In genomic region chr5:30581198-30581925, GRCh38 we compare ENCODE assay signal across 29 cellular contexts.
DNase-seq lines count a peak whose midpoint lies in the region; ATAC-seq and TF ChIP-seq lines count a peak whose summit lies in the region.
"Had no signal": no experiment of that assay in that cellular context is flagged by ENCODE, and none has a peak within 500 bp of the region (broad histone marks: within the 10 kb centered on the region; RNA-seq: fewer than 3 reads in every experiment).

No MANE protein-coding gene starts in this region.

- WGBS in mesendoderm (ENCODE audit: extremely low coverage, insufficient coverage, low lambda C conversion rate) = 100% methylated on average over 2 of the region's 8 CpGs

- no peak overlapping the region for H3K4me2 ChIP-seq in mesendoderm (ENCODE audit: low read length)
- H3K4me2 ChIP-seq: BLaER1, hepatocyte had no signal

- H3K18ac ChIP-seq in mesendoderm (ENCODE audit: low read length) = no peak overlapping the region

- no peak overlapping the region for H3K4ac ChIP-seq in mesendoderm (ENCODE audit: low read depth, low read length)

- H3K36me3 ChIP-seq in brain microvascular endothelial cell (replicated peaks) = no peaks in the 10 kb centered on the region
- H3K36me3 ChIP-seq in mesendoderm (ENCODE audit: control insufficient read depth, insufficient read depth, low read length) = no peaks in the 10 kb centered on the region
- H3K36me3 ChIP-seq: BLaER1, breast epithelium, gastroesophageal sphincter, spleen, stomach, tibial artery had no signal

- no peak overlapping the region for H3K56ac ChIP-seq in mesendoderm (ENCODE audit: low read length)

- H3K79me1 ChIP-seq in mesendoderm (ENCODE audit: low read length) = no peaks in the 10 kb centered on the region

- H3K23ac ChIP-seq in mesendoderm (ENCODE audit: low read length) = no peak overlapping the region

- no peaks in the 10 kb centered on the region for H3K4me1 ChIP-seq in mesendoderm (ENCODE audit: control insufficient read depth, low read depth, low read length)
- H3K4me1 ChIP-seq: breast epithelium, gastroesophageal sphincter, parathyroid adenoma, spleen, stomach, tibial artery had no signal

- H2BK120ac ChIP-seq in mesendoderm (ENCODE audit: low read depth, low read length) = no peak overlapping the region

- no peaks in the 10 kb centered on the region for H3K79me2 ChIP-seq in mesendoderm (ENCODE audit: control insufficient read depth, insufficient read depth, low read length)
- H3K79me2 ChIP-seq: hepatocyte, parathyroid adenoma had no signal

- no peak for ATAC-seq in HG02870 (IDR thresholded peaks at IDR 0.05; ENCODE audit: unreplicated experiment)
- ATAC-seq: activated T-cell treated with anti-CD3 and anti-CD28 coated beads, Interleukin-2, amount 50 U/mL, for 72 hours; gastroesophageal sphincter; left cardiac atrium; right cardiac atrium had no signal

- no peak overlapping the region for H2BK15ac ChIP-seq in mesendoderm (replicated peaks; ENCODE audit: low read depth)

- H2AK5ac ChIP-seq in mesendoderm (ENCODE audit: low read length) = no peak overlapping the region

- DNase-seq in DMS53 treated with DMSO at 0.1 percent for 48 hours (lab: John Stamatoyannopoulos, UW; ENCODE audit: unreplicated experiment) = peak; percentile 29
- DNase-seq in HS-27A (ENCODE audit: low read depth) = peak; percentile 23
- DNase-seq in brain microvascular endothelial cell = peak; percentile 73
- peak; percentile 36 for DNase-seq in mesendoderm
- DNase-seq in HPDE6-E6E7 (ENCODE audit: extremely low spot score) = no peak
- DNase-seq in stimulated activated CD4-positive, alpha-beta T cell treated with anti-CD3 and anti-CD28 coated beads, Interleukin-4, amount 100 ng/mL, for 24 hours = no peak
- DNase-seq: activated CD4-positive, alpha-beta memory T cell treated with anti-CD3 and anti-CD28 coated beads for 36 hours; activated CD4-positive, alpha-beta T cell treated with anti-CD3 and anti-CD28 coated beads for 1 hour; activated naive CD4-positive, alpha-beta T cell; activated T-cell treated with anti-CD3 and anti-CD28 coated beads, Interleukin-2, amount 50 U/mL, for 72 hours; DMS79; left cardiac atrium; NCI-H1105 treated with DMSO at 0.1 percent for 48 hours; NCI-H187 treated with DMSO at 0.1 percent for 48 hours; NCI-H526 treated with DMSO at 0.1 percent for 48 hours; nephron progenitor cell; right cardiac atrium; SIG-M5; spleen; stimulated activated CD4-positive, alpha-beta T cell treated with anti-CD3 and anti-CD28 coated beads, Interleukin-2, amount 100 ng/mL, for 24 hours; stimulated activated CD8-positive, alpha-beta memory T cell treated with anti-CD3 and anti-CD28 coated beads, Interleukin-4, amount 100 ng/mL, for 48 hours; stomach; tibial artery had no signal

- TF ChIP-seq CTCF in brain microvascular endothelial cell (IDR thresholded peaks at IDR 0.05; ENCODE audit: low read depth, low read length, missing control alignments) = no peak

- H3K27me3 ChIP-seq in brain microvascular endothelial cell (replicated peaks) (no peaks in the 10 kb centered on the region), mesendoderm (ENCODE audit: insufficient read depth, low read length, poor library complexity) (no peaks in the 10 kb centered on the region)
- H3K27me3 ChIP-seq: BLaER1, breast epithelium, gastroesophageal sphincter, hepatocyte, spleen, stomach, tibial artery had no signal

- H3K4me3 ChIP-seq in brain microvascular endothelial cell (ENCODE audit: low read depth, low read length) (no peak overlapping the region), mesendoderm (ENCODE audit: low read length) (no peak overlapping the region)
- H3K4me3 ChIP-seq: BLaER1, breast epithelium, gastroesophageal sphincter, hepatocyte, spleen, stomach, tibial artery had no signal

- no peak overlapping the region for H4K5ac ChIP-seq in mesendoderm (ENCODE audit: low read length)

- in situ Hi-C loops in brain microvascular endothelial cell (cut with HindIII; ENCODE audit: low pct_ligation_motif_present, low sequenced_read_pairs) = no loop called here

- no peak overlapping the region for H3K9ac ChIP-seq in mesendoderm (ENCODE audit: low read length)
- H3K9ac ChIP-seq: BLaER1, parathyroid adenoma had no signal

- H2BK5ac ChIP-seq in mesendoderm (ENCODE audit: low read length) = no peak overlapping the region

- no peak overlapping the region for H3K27ac ChIP-seq in brain microvascular endothelial cell
- no peak overlapping the region for H3K27ac ChIP-seq in mesendoderm (ENCODE audit: low read depth, low read length)
- H3K27ac ChIP-seq: BLaER1, breast epithelium, gastroesophageal sphincter, hepatocyte, parathyroid adenoma, spleen, stomach, tibial artery had no signal

- no peak overlapping the region for H4K8ac ChIP-seq in mesendoderm (ENCODE audit: low read depth, low read length)

Comparison
In these comparisons a context has a peak if more than half of its experiments do, and no peak if none do; other contexts are left out.
1. DNase-seq: peak in DMS53 treated with DMSO at 0.1 percent for 48 hours (single experiment), HS-27A (single experiment), brain microvascular endothelial cell (single experiment) and mesendoderm (single experiment); none in HPDE6-E6E7 (single experiment) and stimulated activated CD4-positive, alpha-beta T cell treated with anti-CD3 and anti-CD28 coated beads, Interleukin-4, amount 100 ng/mL, for 24 hours (single experiment).